ENCODE assay signal across 9 cellular contexts in genomic region chr1:208093754-208094719, GRCh38.
DNase-seq lines count a peak whose midpoint lies in the region; ATAC-seq, FAIRE-seq and TF ChIP-seq lines count a peak whose summit lies in the region.
"Had no signal": no experiment of that assay in that cellular context is flagged by ENCODE, and none has a peak within 500 bp of the region (broad histone marks: within the 10 kb centered on the region; RNA-seq: fewer than 3 reads in every experiment).

No MANE protein-coding gene starts in this region.

- H3K27me3 Mint-ChIP-seq in T-cell = no peaks in the 10 kb centered on the region
- H3K27me3 Mint-ChIP-seq: natural killer cell treated with Interleukin-12 subunit alpha and Interleukin-12 subunit beta and Interleukin-15 and Interleukin-18, amount 100 ng/mL, for 72 hours had no signal

- no peaks in the 10 kb centered on the region for H3K9me1 ChIP-seq in K562 (ENCODE audit: control insufficient read depth, insufficient read depth, low read length)

- no peak for TF ChIP-seq POLR2A in K562 (conservative IDR thresholded peaks at IDR 0.05)

- no peaks in the 10 kb centered on the region for H4K20me1 ChIP-seq in K562 (replicated peaks; ENCODE audit: control insufficient read depth, insufficient read depth, low read length)

- ATAC-seq in T-cell (replicated peaks in 1 of 4) (peak in 3 of 4 experiments; percentile 44 to 60 (median 50)), K562 (peak; percentile 98), GM18873 (IDR thresholded peaks at IDR 0.05; ENCODE audit: low FRiP score, unreplicated experiment) (no peak)

- FAIRE-seq in K562 (lab: Jason Lieb, UNC) = peak; percentile 93

- intact Hi-C loops in K562 (cut with micrococcal nuclease) = loop anchor here (1.0 kb wide), 2 partner anchors 58 to 73 kb away; no protein-coding TSS in a partner anchor

- no peaks in the 10 kb centered on the region for H3K9me3 ChIP-seq in K562 (replicated peaks; ENCODE audit: control insufficient read depth, insufficient read depth, low read depth, low read length)

- H3K27ac ChIP-seq in K562 (ENCODE audit: extremely low read depth, low read depth, low read length) = no peak overlapping the region

- H3K4me1 ChIP-seq in K562 (replicated peaks in 1 of 2; ENCODE audit: control insufficient read depth in 2 of 2, insufficient read depth in 2 of 2, low read length in 2 of 2) = no peaks in the 10 kb centered on the region

- POLR2A ChIA-PET in T-cell (lab: Charles Lee) (interaction anchor here in 1 of 2 donors (0.6 kb wide), 1 partner anchor 241 kb away, joined by 3 read pairs; no protein-coding TSS in a partner anchor), K562 (lab: Yijun Ruan, JAX) (interaction anchor here (0.6 to 0.8 kb wide), 2 partner anchors 11 to 110 kb away, joined by 3 read pairs; no protein-coding TSS in a partner anchor)

- DNase-seq in activated gamma-delta T cell treated with Interleukin-2 at 50 U/mL for 16 hours (peak; percentile 47), activated gamma-delta T cell (lab: John Stamatoyannopoulos, UW) (no peak), HuH-7 (ENCODE audit: low spot score) (peak; percentile 64), T-cell (peak in 30 of 34 experiments; percentile 9 to 59 (median 36)), K562 (ENCODE audit: extremely low read depth in 1 of 4, low spot score in 3 of 4) (peak; percentile 83 to 93 (median 87)), islet precursor cell (peak; percentile 81)
- peak; percentile 57 for DNase-seq in stimulated activated CD4-positive, alpha-beta T cell treated with anti-CD3 and anti-CD28 coated beads, Interleukin-4, amount 100 ng/mL, for 24 hours

- H3K27ac Mint-ChIP-seq in T-cell = no peak overlapping the region
- H3K27ac Mint-ChIP-seq: natural killer cell treated with Interleukin-12 subunit alpha and Interleukin-12 subunit beta and Interleukin-15 and Interleukin-18, amount 100 ng/mL, for 72 hours had no signal

- no peaks in the 10 kb centered on the region for H3K4me1 Mint-ChIP-seq in T-cell

- H3K4me3 Mint-ChIP-seq in T-cell = no peak overlapping the region
- H3K4me3 Mint-ChIP-seq: natural killer cell treated with Interleukin-12 subunit alpha and Interleukin-12 subunit beta and Interleukin-15 and Interleukin-18, amount 100 ng/mL, for 72 hours had no signal

- TF ChIP-seq EP300 in K562 (IDR thresholded peaks at IDR 0.05; ENCODE audit: low read length) = no peak

- CTCF ChIA-PET in T-cell (lab: Charles Lee) = interaction anchor here (2.0 to 4.4 kb wide), 3 partner anchors 71 to 74 kb away, joined by 5 to 42 read pairs (median 24); no protein-coding TSS in a partner anchor
- CTCF ChIA-PET in K562 (lab: Yijun Ruan, JAX; ENCODE audit: low intra/inter-chr PET ratio) = interaction anchor here (0.6 to 2.8 kb wide), 5 partner anchors 72 to 637 kb away, joined by 3 to 18 read pairs (median 4); no protein-coding TSS in a partner anchor

- TF ChIP-seq RAD21 in K562 (CRISPR knock-in tag; conservative IDR thresholded peaks at IDR 0.05 in 1 of 2, IDR thresholded peaks at IDR 0.05 in 1 of 2) = peak; percentile 64 to 83

- H3K4me3 ChIP-seq in K562 = no peak overlapping the region

- TF ChIP-seq CTCF in K562 (IDR thresholded peaks at IDR 0.05 in 2 of 3, conservative IDR thresholded peaks at IDR 0.05 in 1 of 3; ENCODE audit: insufficient read depth in 2 of 3, low read depth in 1 of 3, low read length in 3 of 3) = peak; percentile 88 to 95 (median 88)

- no peak overlapping the region for H2AFZ ChIP-seq in K562 (ENCODE audit: low read depth, low read length)

- H3K27me3 ChIP-seq in K562 (ENCODE audit: control insufficient read depth in 2 of 2, insufficient read depth in 2 of 2, low read length in 2 of 2) = peaks cover 11 to 30% of the 10 kb centered on the region in 2 experiments; a peak in 4 of 5 replicates

- in situ Hi-C loops in K562 (cut with MboI) = no loop called here

- no peaks in the 10 kb centered on the region for H3K9me3 Mint-ChIP-seq in T-cell
- H3K9me3 Mint-ChIP-seq: natural killer cell treated with Interleukin-12 subunit alpha and Interleukin-12 subunit beta and Interleukin-15 and Interleukin-18, amount 100 ng/mL, for 72 hours had no signal

- H3K36me3 Mint-ChIP-seq in T-cell = no peaks in the 10 kb centered on the region
- H3K36me3 Mint-ChIP-seq: natural killer cell treated with Interleukin-12 subunit alpha and Interleukin-12 subunit beta and Interleukin-15 and Interleukin-18, amount 100 ng/mL, for 72 hours had no signal

- H3K36me3 ChIP-seq in K562 (ENCODE audit: control insufficient read depth, insufficient read depth, low read length) = no peaks in the 10 kb centered on the region

- H3K79me2 ChIP-seq in K562 (ENCODE audit: control insufficient read depth, insufficient read depth, low read length) = no peaks in the 10 kb centered on the region

- WGBS in K562 (ENCODE audit: insufficient coverage, low coverage, missing lambda C conversion rate) = 2% methylated on average over 4 of the region's 4 CpGs

- BruUV-seq in K562 (replicated peaks; lab: Mats Ljungman, UMichigan) = no TSS peak

- H3K4me2 ChIP-seq in K562 (ENCODE audit: insufficient read depth, low read length) = no peak overlapping the region

- no peak overlapping the region for H3K9ac ChIP-seq in K562 (ENCODE audit: insufficient read depth in 1 of 2, low read depth in 2 of 2, low read length in 2 of 2)

TF ChIP-seq in K562, 482 proteins besides CTCF, POLR2A, EP300 and RAD21 (continues in another document):
- TF ChIP-seq BRCA1 (IDR thresholded peaks at IDR 0.05) (no peak), BRCA1 (CRISPR knock-in tag; IDR thresholded peaks at IDR 0.05) (no peak), TBL1XR1 (IDR thresholded peaks at IDR 0.05; ENCODE audit: low read length in 2 of 2) (no peak), ZNF551 (CRISPR knock-in tag; IDR thresholded peaks at IDR 0.05) (no peak), FOXJ2 (tag; IDR thresholded peaks at IDR 0.05) (peak; percentile 90), EHMT2 (IDR thresholded peaks at IDR 0.05) (peak; percentile 36; the same call in 1 of the 2 replicates), ARID3A (IDR thresholded peaks at IDR 0.05; ENCODE audit: borderline replicate concordance, low read depth, low read length) (no peak), BCL6 (CRISPR knock-in tag; IDR thresholded peaks at IDR 0.05) (no peak), JUNB (CRISPR knock-in tag; conservative IDR thresholded peaks at IDR 0.05) (0 out of 2 replicates have a peak, but pooled peaks have one; percentile 17), HMBOX1 (IDR thresholded peaks at IDR 0.05) (peak; percentile 49; the same call in 1 of the 2 replicates), ZBTB9 (CRISPR knock-in tag; IDR thresholded peaks at IDR 0.05) (no peak), ETV6 (IDR thresholded peaks at IDR 0.05; ENCODE audit: borderline replicate concordance in 1 of 2, low read depth in 2 of 2, low read length in 1 of 2) (no peak), ETV6 (CRISPR knock-in tag; IDR thresholded peaks at IDR 0.05; ENCODE audit: borderline replicate concordance) (no peak), ZNF24 (IDR thresholded peaks at IDR 0.05) (no peak), ILK (tag; IDR thresholded peaks at IDR 0.05; ENCODE audit: borderline replicate concordance, low read depth) (no peak), SMC3 (conservative IDR thresholded peaks at IDR 0.05; ENCODE audit: insufficient read depth, low read depth, low read length) (peak; percentile 77), RCOR1 (IDR thresholded peaks at IDR 0.05; ENCODE audit: borderline replicate concordance in 1 of 2, low read depth in 2 of 2, low read length in 2 of 2) (peak; percentile 56 to 98), CEBPG (CRISPR knock-in tag; IDR thresholded peaks at IDR 0.05) (peak; percentile 71), CEBPG (tag; conservative IDR thresholded peaks at IDR 0.05 in 1 of 2, IDR thresholded peaks at IDR 0.05 in 1 of 2) (peak in 1 of 2 experiments; percentile 82; a peak in 2 of 4 replicates), MXI1 (IDR thresholded peaks at IDR 0.05; ENCODE audit: low read depth, low read length) (peak; percentile 92), JUN (IDR thresholded peaks at IDR 0.05; ENCODE audit: borderline replicate concordance, low read depth, low read length) (peak; percentile 63; the same call in 1 of the 2 replicates), JUN (CRISPR knock-in tag; IDR thresholded peaks at IDR 0.05; ENCODE audit: borderline replicate concordance) (no peak)
